ENCODE assay signal across 20 cellular contexts in genomic region chr15:80424381-80424780, GRCh38. TPM values are rescaled to one million over a fixed set of nuclear protein-coding genes. Genes with fewer than 3 reads are reported as not detected.
"Had no signal": no experiment of that assay in that cellular context is flagged by ENCODE, and none has a peak within 500 bp of the region (broad histone marks: within the 10 kb centered on the region; RNA-seq: fewer than 3 reads in every experiment).

No MANE protein-coding gene starts in this region.

- H3K9me3 ChIP-seq: body of pancreas, neutrophil, right atrium auricular region, tibial nerve had no signal

- H3K9me3 Mint-ChIP-seq: activated naive CD8-positive, alpha-beta T cell treated with anti-CD3 and anti-CD28 coated beads, Interleukin-2, amount 50 U/mL, for 24 hours; central memory CD8-positive, alpha-beta T cell; effector memory CD8-positive, alpha-beta T cell; naive thymus-derived CD8-positive, alpha-beta T cell; stimulated activated memory B cell treated with anti-CD40 and anti-IgM and Interleukin-4, amounts not matched to agents 10 μg/mL and 1 μg/mL and 100 μg/mL, for 72 hours; WTC11 had no signal

- H3K4me2 ChIP-seq: smooth muscle cell had no signal

- ATAC-seq: activated CD8-positive, alpha-beta T cell treated with anti-CD3 and anti-CD28 coated beads, Interleukin-2, amount 10 ng/mL, durations not matched to agents 7 days and 5 days; activated naive CD8-positive, alpha-beta T cell treated with anti-CD3 and anti-CD28 coated beads, Interleukin-2, amount 50 U/mL, for 24 hours; body of pancreas; effector memory CD8-positive, alpha-beta T cell; left cardiac atrium; naive thymus-derived CD8-positive, alpha-beta T cell; stimulated activated memory B cell treated with anti-CD40 and anti-IgM and Interleukin-4, amounts not matched to agents 10 μg/mL and 1 μg/mL and 100 μg/mL, for 72 hours; WTC11 had no signal

- H3K27ac Mint-ChIP-seq: activated CD8-positive, alpha-beta T cell treated with anti-CD3 and anti-CD28 coated beads, Interleukin-2, amount 10 ng/mL, durations not matched to agents 7 days and 5 days; activated naive CD8-positive, alpha-beta T cell treated with anti-CD3 and anti-CD28 coated beads, Interleukin-2, amount 50 U/mL, for 24 hours; effector memory CD8-positive, alpha-beta T cell; naive thymus-derived CD8-positive, alpha-beta T cell; stimulated activated memory B cell treated with anti-CD40 and anti-IgM and Interleukin-4, amounts not matched to agents 10 μg/mL and 1 μg/mL and 100 μg/mL, for 72 hours; WTC11 had no signal

- H3K36me3 Mint-ChIP-seq: naive thymus-derived CD8-positive, alpha-beta T cell; stimulated activated memory B cell treated with anti-CD40 and anti-IgM and Interleukin-4, amounts not matched to agents 10 μg/mL and 1 μg/mL and 100 μg/mL, for 72 hours; WTC11 had no signal

- H3K36me3 ChIP-seq: neutrophil, right atrium auricular region, tibial nerve had no signal

- H3K27ac ChIP-seq: body of pancreas, neutrophil, right atrium auricular region, tibial nerve had no signal

- H3K4me3 ChIP-seq: body of pancreas, right atrium auricular region, smooth muscle cell, tibial nerve had no signal

- H3K4me1 ChIP-seq: right atrium auricular region, tibial nerve had no signal

- H3K4me3 Mint-ChIP-seq: activated CD8-positive, alpha-beta T cell treated with anti-CD3 and anti-CD28 coated beads, Interleukin-2, amount 10 ng/mL, durations not matched to agents 7 days and 5 days; activated naive CD8-positive, alpha-beta T cell treated with anti-CD3 and anti-CD28 coated beads, Interleukin-2, amount 50 U/mL, for 24 hours; central memory CD8-positive, alpha-beta T cell; effector memory CD8-positive, alpha-beta T cell; naive thymus-derived CD8-positive, alpha-beta T cell; stimulated activated memory B cell treated with anti-CD40 and anti-IgM and Interleukin-4, amounts not matched to agents 10 μg/mL and 1 μg/mL and 100 μg/mL, for 72 hours; WTC11 had no signal

- DNase-seq: activated CD4-positive, alpha-beta T cell treated with anti-CD3 and anti-CD28 coated beads for 48 hours; activated CD8-positive, alpha-beta memory T cell treated with anti-CD3 and anti-CD28 coated beads, Interleukin-2, amount 50 U/mL, for 48 hours; activated CD8-positive, alpha-beta T cell treated with anti-CD3 and anti-CD28 coated beads, Interleukin-2, amount 10 ng/mL, durations not matched to agents 7 days and 5 days; activated naive CD4-positive, alpha-beta T cell treated with Interleukin-2 at 50 U/mL for 16 hours; activated naive CD8-positive, alpha-beta T cell treated with anti-CD3 and anti-CD28 coated beads, Interleukin-2, amount 50 U/mL, for 24 hours; body of pancreas; effector memory CD8-positive, alpha-beta T cell; erythroblast; hippocampal formation; left cardiac atrium; naive thymus-derived CD8-positive, alpha-beta T cell had no signal

- H3K4me1 Mint-ChIP-seq: activated naive CD8-positive, alpha-beta T cell treated with anti-CD3 and anti-CD28 coated beads, Interleukin-2, amount 50 U/mL, for 24 hours; central memory CD8-positive, alpha-beta T cell; naive thymus-derived CD8-positive, alpha-beta T cell; stimulated activated memory B cell treated with anti-CD40 and anti-IgM and Interleukin-4, amounts not matched to agents 10 μg/mL and 1 μg/mL and 100 μg/mL, for 72 hours; WTC11 had no signal

- H3K27me3 ChIP-seq: body of pancreas, right atrium auricular region, tibial nerve had no signal

RNA-seq across cellular contexts. Expression of gene ARNT2, which starts 20.2 kb away (rescaled TPM):
- total RNA-seq: activated CD8-positive, alpha-beta T cell treated with anti-CD3 and anti-CD28 coated beads, Interleukin-2, amount 10 ng/mL, durations not matched to agents 7 days and 5 days; mononuclear cell; naive thymus-derived CD8-positive, alpha-beta T cell; T-helper 1 cell treated with Interleukin-12 subunit alpha and Interleukin-12 subunit beta and Interleukin-4 antibody, amounts not matched to agents 30 ng/mL and 1 ng/mL, for 36 hours had no signal
- polyA plus RNA-seq: naive thymus-derived CD8-positive, alpha-beta T cell had no signal
